Comparison of ENCODE assay signal across 1 cellular context in the genomic region with DNA sequence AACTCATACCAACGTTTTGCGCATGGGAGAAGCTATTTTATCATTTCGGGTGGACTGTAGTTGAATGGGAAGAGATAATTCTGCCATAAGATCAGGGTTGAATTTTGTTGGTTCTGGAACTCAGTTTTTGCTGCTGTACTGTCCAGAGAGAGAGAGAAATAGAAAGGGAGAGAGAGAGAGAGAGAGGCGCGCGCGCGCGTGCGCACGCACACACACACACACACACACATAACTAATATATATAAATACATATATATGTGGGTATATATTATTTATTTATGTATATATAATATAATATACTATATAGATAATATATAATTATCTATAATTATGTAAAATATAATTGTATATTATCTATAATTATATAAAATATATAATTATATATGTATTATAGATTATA.
TF ChIP-seq lines count a peak whose summit lies in the region.

No MANE protein-coding gene starts in this region.

TF ChIP-seq in HepG2, 621 proteins besides CTCF, POLR2A, EP300 and RAD21 (continued from another document):
- TF ChIP-seq, protein P1, sequence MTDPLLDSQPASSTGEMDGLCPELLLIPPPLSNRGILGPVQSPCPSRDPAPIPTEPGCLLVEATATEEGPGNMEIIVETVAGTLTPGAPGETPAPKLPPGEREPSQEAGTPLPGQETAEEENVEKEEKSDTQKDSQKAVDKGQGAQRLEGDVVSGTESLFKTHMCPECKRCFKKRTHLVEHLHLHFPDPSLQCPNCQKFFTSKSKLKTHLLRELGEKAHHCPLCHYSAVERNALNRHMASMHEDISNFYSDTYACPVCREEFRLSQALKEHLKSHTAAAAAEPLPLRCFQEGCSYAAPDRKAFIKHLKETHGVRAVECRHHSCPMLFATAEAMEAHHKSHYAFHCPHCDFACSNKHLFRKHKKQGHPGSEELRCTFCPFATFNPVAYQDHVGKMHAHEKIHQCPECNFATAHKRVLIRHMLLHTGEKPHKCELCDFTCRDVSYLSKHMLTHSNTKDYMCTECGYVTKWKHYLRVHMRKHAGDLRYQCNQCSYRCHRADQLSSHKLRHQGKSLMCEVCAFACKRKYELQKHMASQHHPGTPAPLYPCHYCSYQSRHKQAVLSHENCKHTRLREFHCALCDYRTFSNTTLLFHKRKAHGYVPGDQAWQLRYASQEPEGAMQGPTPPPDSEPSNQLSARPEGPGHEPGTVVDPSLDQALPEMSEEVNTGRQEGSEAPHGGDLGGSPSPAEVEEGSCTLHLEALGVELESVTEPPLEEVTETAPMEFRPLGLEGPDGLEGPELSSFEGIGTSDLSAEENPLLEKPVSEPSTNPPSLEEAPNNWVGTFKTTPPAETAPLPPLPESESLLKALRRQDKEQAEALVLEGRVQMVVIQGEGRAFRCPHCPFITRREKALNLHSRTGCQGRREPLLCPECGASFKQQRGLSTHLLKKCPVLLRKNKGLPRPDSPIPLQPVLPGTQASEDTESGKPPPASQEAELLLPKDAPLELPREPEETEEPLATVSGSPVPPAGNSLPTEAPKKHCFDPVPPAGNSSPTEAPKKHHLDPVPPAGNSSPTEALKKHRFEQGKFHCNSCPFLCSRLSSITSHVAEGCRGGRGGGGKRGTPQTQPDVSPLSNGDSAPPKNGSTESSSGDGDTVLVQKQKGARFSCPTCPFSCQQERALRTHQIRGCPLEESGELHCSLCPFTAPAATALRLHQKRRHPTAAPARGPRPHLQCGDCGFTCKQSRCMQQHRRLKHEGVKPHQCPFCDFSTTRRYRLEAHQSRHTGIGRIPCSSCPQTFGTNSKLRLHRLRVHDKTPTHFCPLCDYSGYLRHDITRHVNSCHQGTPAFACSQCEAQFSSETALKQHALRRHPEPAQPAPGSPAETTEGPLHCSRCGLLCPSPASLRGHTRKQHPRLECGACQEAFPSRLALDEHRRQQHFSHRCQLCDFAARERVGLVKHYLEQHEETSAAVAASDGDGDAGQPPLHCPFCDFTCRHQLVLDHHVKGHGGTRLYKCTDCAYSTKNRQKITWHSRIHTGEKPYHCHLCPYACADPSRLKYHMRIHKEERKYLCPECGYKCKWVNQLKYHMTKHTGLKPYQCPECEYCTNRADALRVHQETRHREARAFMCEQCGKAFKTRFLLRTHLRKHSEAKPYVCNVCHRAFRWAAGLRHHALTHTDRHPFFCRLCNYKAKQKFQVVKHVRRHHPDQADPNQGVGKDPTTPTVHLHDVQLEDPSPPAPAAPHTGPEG (CRISPR knock-in tag; IDR thresholded peaks at IDR 0.05): no peak
- TF ChIP-seq TFDP1 (CRISPR knock-in tag; IDR thresholded peaks at IDR 0.05; ENCODE audit: borderline replicate concordance): no peak
- TF ChIP-seq MBNL3 (CRISPR knock-in tag; conservative IDR thresholded peaks at IDR 0.05): no peak
- no peak for TF ChIP-seq SMARCC2 (IDR thresholded peaks at IDR 0.05)
- no peak for TF ChIP-seq NR2F6 (IDR thresholded peaks at IDR 0.05)
- TF ChIP-seq NR2F6 (CRISPR knock-in tag; IDR thresholded peaks at IDR 0.05): no peak
- TF ChIP-seq MYC (CRISPR knock-in tag; IDR thresholded peaks at IDR 0.05; ENCODE audit: borderline replicate concordance): no peak
- no peak for TF ChIP-seq ZNF841 (CRISPR knock-in tag; IDR thresholded peaks at IDR 0.05; ENCODE audit: borderline replicate concordance)
- TF ChIP-seq ATM (IDR thresholded peaks at IDR 0.05; ENCODE audit: borderline replicate concordance): no peak
- TF ChIP-seq TEAD2 (CRISPR knock-in tag; IDR thresholded peaks at IDR 0.05): no peak
- TF ChIP-seq, protein P2, sequence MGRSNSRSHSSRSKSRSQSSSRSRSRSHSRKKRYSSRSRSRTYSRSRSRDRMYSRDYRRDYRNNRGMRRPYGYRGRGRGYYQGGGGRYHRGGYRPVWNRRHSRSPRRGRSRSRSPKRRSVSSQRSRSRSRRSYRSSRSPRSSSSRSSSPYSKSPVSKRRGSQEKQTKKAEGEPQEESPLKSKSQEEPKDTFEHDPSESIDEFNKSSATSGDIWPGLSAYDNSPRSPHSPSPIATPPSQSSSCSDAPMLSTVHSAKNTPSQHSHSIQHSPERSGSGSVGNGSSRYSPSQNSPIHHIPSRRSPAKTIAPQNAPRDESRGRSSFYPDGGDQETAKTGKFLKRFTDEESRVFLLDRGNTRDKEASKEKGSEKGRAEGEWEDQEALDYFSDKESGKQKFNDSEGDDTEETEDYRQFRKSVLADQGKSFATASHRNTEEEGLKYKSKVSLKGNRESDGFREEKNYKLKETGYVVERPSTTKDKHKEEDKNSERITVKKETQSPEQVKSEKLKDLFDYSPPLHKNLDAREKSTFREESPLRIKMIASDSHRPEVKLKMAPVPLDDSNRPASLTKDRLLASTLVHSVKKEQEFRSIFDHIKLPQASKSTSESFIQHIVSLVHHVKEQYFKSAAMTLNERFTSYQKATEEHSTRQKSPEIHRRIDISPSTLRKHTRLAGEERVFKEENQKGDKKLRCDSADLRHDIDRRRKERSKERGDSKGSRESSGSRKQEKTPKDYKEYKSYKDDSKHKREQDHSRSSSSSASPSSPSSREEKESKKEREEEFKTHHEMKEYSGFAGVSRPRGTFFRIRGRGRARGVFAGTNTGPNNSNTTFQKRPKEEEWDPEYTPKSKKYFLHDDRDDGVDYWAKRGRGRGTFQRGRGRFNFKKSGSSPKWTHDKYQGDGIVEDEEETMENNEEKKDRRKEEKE (IDR thresholded peaks at IDR 0.05): no peak
- no peak for TF ChIP-seq SNRNP70 (IDR thresholded peaks at IDR 0.05; ENCODE audit: low read depth, low read length)
